In the genomic region with DNA sequence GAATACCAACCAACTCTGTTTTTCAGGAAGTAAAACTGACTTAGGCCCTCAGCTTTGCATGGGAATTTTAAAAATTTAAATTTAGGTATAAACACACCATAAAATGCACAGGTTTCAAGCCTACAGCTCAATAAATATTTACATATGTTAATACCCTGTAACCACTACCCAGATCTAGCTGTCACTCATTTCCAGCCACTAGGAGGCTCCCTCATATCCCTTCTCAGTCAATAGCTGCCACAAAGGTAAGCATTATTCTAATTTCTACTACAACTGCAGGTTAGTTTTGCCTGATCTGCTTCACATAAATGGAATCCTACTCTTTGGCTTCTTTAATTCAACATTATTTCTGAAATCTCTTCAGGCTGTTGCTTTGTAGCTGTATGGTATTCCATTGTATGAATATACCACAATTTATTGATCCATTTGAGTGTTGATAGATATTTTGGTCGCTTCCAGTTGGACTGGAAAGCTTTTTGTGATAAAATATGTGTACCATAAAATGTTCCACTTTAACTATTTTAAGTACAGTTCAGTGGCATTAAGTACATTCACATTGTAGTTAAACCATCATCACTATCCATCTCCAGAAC, we compare ENCODE assay signal across 8 cellular contexts. TPM values are rescaled to one million over a fixed set of nuclear protein-coding genes. Genes with fewer than 3 reads are reported as not detected.
DNase-seq lines count a peak whose midpoint lies in the region; ATAC-seq and TF ChIP-seq lines count a peak whose summit lies in the region.

No MANE protein-coding gene starts in this region.

- H3K27me3 ChIP-seq in BE2C, result no peaks in the 10 kb centered on the region

- peak; percentile 72 for TF ChIP-seq CTCF in BE2C (IDR thresholded peaks at IDR 0.05; ENCODE audit: low read depth, low read length)

- H3K36me3 ChIP-seq in BE2C, result no peaks in the 10 kb centered on the region

- H3K4me1 ChIP-seq in BE2C, result no peaks in the 10 kb centered on the region

- DNase-seq in BE2C (peak; percentile 20), NCI-H748 (lab: John Stamatoyannopoulos, UW; ENCODE audit: unreplicated experiment) (peak; percentile 70), glomerular visceral epithelial cell (ENCODE audit: extremely low spot score) (peak; percentile 16), COR-L47 (lab: John Stamatoyannopoulos, UW) (no peak), kidney glomerular epithelial cell (lab: John Stamatoyannopoulos, UW) (no peak)
- no peak for DNase-seq in stimulated activated CD4-positive, alpha-beta T cell treated with anti-CD3 and anti-CD28 coated beads, Interleukin-4, amount 100 ng/mL, for 24 hours

- ATAC-seq in GM21423 (IDR thresholded peaks at IDR 0.05; ENCODE audit: unreplicated experiment) (peak; percentile 62), HG03457 (IDR thresholded peaks at IDR 0.05; ENCODE audit: unreplicated experiment) (no peak)

- no peaks in the 10 kb centered on the region for H3K9me3 ChIP-seq in BE2C

- H3K4me3 ChIP-seq in BE2C (ENCODE audit: low read depth, low read length), result no peak overlapping the region

RNA-seq across cellular contexts. Expression of a gene that starts 32.5 kb away (rescaled TPM):
- polyA plus RNA-seq in BE2C (2012; ENCODE audit: insufficient read depth, insufficient read length, low read depth), result 0.14 TPM

Comparison
In these comparisons a context has a peak if more than half of its experiments do, and no peak if none do; other contexts are left out.
1. DNase-seq: peak in BE2C (single experiment), NCI-H748 (single experiment) and glomerular visceral epithelial cell (single experiment); none in stimulated activated CD4-positive, alpha-beta T cell treated with anti-CD3 and anti-CD28 coated beads, Interleukin-4, amount 100 ng/mL, for 24 hours (single experiment), COR-L47 (single experiment) and kidney glomerular epithelial cell (single experiment).